ENCODE assay signal across 1 cellular context in genomic region chr19:43533546-43534304, GRCh38.
TF ChIP-seq lines count a peak whose summit lies in the region.

No MANE protein-coding gene starts in this region.

TF ChIP-seq in K562, 482 proteins besides CTCF, POLR2A, EP300 and RAD21 (continued from another document and continues in another):
- 0 out of 2 replicates have a peak, but pooled peaks have one; percentile 15 for TF ChIP-seq ZBTB40 (IDR thresholded peaks at IDR 0.05)
- TF ChIP-seq ZBTB40 (CRISPR knock-in tag; IDR thresholded peaks at IDR 0.05) = no peak
- TF ChIP-seq FOS (IDR thresholded peaks at IDR 0.05; ENCODE audit: extremely low read depth, insufficient read length) = no peak
- TF ChIP-seq TOE1 (IDR thresholded peaks at IDR 0.05; ENCODE audit: borderline replicate concordance) = no peak
- TF ChIP-seq TOE1 (CRISPR knock-in tag; IDR thresholded peaks at IDR 0.05; ENCODE audit: borderline replicate concordance, low read depth) = no peak
- TF ChIP-seq ETS2 (tag; IDR thresholded peaks at IDR 0.05; ENCODE audit: borderline replicate concordance, poor library complexity, severe bottlenecking) = no peak
- TF ChIP-seq, protein P1, sequence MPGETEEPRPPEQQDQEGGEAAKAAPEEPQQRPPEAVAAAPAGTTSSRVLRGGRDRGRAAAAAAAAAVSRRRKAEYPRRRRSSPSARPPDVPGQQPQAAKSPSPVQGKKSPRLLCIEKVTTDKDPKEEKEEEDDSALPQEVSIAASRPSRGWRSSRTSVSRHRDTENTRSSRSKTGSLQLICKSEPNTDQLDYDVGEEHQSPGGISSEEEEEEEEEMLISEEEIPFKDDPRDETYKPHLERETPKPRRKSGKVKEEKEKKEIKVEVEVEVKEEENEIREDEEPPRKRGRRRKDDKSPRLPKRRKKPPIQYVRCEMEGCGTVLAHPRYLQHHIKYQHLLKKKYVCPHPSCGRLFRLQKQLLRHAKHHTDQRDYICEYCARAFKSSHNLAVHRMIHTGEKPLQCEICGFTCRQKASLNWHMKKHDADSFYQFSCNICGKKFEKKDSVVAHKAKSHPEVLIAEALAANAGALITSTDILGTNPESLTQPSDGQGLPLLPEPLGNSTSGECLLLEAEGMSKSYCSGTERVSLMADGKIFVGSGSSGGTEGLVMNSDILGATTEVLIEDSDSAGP (CRISPR knock-in tag; IDR thresholded peaks at IDR 0.05) = no peak
- TF ChIP-seq ZNF197 (CRISPR knock-in tag; IDR thresholded peaks at IDR 0.05; ENCODE audit: low read depth) = no peak
- TF ChIP-seq TFE3 (CRISPR knock-in tag; IDR thresholded peaks at IDR 0.05) = no peak
- peak; percentile 87 for TF ChIP-seq CEBPB (tag; IDR thresholded peaks at IDR 0.05)
- no peak for TF ChIP-seq FOSL1 (tag; conservative IDR thresholded peaks at IDR 0.05)
- TF ChIP-seq CHAMP1 (IDR thresholded peaks at IDR 0.05) = no peak
- TF ChIP-seq, protein P2, sequence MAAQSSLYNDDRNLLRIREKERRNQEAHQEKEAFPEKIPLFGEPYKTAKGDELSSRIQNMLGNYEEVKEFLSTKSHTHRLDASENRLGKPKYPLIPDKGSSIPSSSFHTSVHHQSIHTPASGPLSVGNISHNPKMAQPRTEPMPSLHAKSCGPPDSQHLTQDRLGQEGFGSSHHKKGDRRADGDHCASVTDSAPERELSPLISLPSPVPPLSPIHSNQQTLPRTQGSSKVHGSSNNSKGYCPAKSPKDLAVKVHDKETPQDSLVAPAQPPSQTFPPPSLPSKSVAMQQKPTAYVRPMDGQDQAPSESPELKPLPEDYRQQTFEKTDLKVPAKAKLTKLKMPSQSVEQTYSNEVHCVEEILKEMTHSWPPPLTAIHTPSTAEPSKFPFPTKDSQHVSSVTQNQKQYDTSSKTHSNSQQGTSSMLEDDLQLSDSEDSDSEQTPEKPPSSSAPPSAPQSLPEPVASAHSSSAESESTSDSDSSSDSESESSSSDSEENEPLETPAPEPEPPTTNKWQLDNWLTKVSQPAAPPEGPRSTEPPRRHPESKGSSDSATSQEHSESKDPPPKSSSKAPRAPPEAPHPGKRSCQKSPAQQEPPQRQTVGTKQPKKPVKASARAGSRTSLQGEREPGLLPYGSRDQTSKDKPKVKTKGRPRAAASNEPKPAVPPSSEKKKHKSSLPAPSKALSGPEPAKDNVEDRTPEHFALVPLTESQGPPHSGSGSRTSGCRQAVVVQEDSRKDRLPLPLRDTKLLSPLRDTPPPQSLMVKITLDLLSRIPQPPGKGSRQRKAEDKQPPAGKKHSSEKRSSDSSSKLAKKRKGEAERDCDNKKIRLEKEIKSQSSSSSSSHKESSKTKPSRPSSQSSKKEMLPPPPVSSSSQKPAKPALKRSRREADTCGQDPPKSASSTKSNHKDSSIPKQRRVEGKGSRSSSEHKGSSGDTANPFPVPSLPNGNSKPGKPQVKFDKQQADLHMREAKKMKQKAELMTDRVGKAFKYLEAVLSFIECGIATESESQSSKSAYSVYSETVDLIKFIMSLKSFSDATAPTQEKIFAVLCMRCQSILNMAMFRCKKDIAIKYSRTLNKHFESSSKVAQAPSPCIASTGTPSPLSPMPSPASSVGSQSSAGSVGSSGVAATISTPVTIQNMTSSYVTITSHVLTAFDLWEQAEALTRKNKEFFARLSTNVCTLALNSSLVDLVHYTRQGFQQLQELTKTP (IDR thresholded peaks at IDR 0.05; ENCODE audit: low read depth in 1 of 2, partially characterized antibody in 2 of 2) = no peak
- no peak for TF ChIP-seq ARID4B (CRISPR knock-in tag; IDR thresholded peaks at IDR 0.05)
- no peak for TF ChIP-seq SMAD2 (IDR thresholded peaks at IDR 0.05; ENCODE audit: low read depth, low read length)
- TF ChIP-seq TEAD4 (IDR thresholded peaks at IDR 0.05; ENCODE audit: low read length) = no peak
- no peak for TF ChIP-seq TEAD4 (CRISPR knock-in tag; IDR thresholded peaks at IDR 0.05; ENCODE audit: borderline replicate concordance)
- TF ChIP-seq, protein P3, sequence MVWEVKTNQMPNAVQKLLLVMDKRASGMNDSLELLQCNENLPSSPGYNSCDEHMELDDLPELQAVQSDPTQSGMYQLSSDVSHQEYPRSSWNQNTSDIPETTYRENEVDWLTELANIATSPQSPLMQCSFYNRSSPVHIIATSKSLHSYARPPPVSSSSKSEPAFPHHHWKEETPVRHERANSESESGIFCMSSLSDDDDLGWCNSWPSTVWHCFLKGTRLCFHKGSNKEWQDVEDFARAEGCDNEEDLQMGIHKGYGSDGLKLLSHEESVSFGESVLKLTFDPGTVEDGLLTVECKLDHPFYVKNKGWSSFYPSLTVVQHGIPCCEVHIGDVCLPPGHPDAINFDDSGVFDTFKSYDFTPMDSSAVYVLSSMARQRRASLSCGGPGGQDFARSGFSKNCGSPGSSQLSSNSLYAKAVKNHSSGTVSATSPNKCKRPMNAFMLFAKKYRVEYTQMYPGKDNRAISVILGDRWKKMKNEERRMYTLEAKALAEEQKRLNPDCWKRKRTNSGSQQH (CRISPR knock-in tag; IDR thresholded peaks at IDR 0.05) = no peak
- peak; percentile 41 to 92; a peak in 2 of 4 replicates for TF ChIP-seq MAZ (CRISPR knock-in tag; conservative IDR thresholded peaks at IDR 0.05 in 1 of 2, IDR thresholded peaks at IDR 0.05 in 1 of 2)
- TF ChIP-seq MCM5 (IDR thresholded peaks at IDR 0.05; ENCODE audit: low read depth) = no peak
- TF ChIP-seq MAFK (IDR thresholded peaks at IDR 0.05; ENCODE audit: low read length) = no peak
- TF ChIP-seq ZNF280B (CRISPR knock-in tag; IDR thresholded peaks at IDR 0.05) = no peak
- TF ChIP-seq KLF6 (CRISPR knock-in tag; IDR thresholded peaks at IDR 0.05; ENCODE audit: borderline replicate concordance) = no peak
- TF ChIP-seq CREM (IDR thresholded peaks at IDR 0.05; ENCODE audit: low read depth) = 0 out of 2 replicates have a peak, but pooled peaks have one; percentile 23
- no peak for TF ChIP-seq NELFE (IDR thresholded peaks at IDR 0.05; ENCODE audit: insufficient read depth, insufficient read length)
- no peak for TF ChIP-seq HSF4 (CRISPR knock-in tag; IDR thresholded peaks at IDR 0.05; ENCODE audit: borderline replicate concordance)
